2 cellular contexts compared by ENCODE assay signal in genomic region chr11:61567286-61568061, GRCh38.
TF ChIP-seq lines count a peak whose summit lies in the region.

No MANE protein-coding gene starts in this region.

TF ChIP-seq in IMR-90, 13 proteins besides CTCF, POLR2A, EP300 and RAD21:
- TF ChIP-seq RCOR1 (IDR thresholded peaks at IDR 0.05; ENCODE audit: insufficient replicate concordance, low read length) (peak; percentile 100), MXI1 (IDR thresholded peaks at IDR 0.05; ENCODE audit: borderline replicate concordance, low read depth, low read length) (peak; percentile 100), USF2 (IDR thresholded peaks at IDR 0.05; ENCODE audit: low read depth, low read length) (0 out of 2 replicates have a peak, but pooled peaks have one; percentile 4), MAZ (IDR thresholded peaks at IDR 0.05; ENCODE audit: borderline replicate concordance, low read depth, low read length) (peak; percentile 95), SMC3 (IDR thresholded peaks at IDR 0.05; ENCODE audit: low read depth, low read length) (peak; percentile 34), ELK1 (IDR thresholded peaks at IDR 0.05; ENCODE audit: borderline replicate concordance, low read depth, low read length) (no peak)

TF ChIP-seq in K562, 482 proteins besides CTCF, POLR2A, EP300 and RAD21 (continues in another document):
- TF ChIP-seq CHD7 (IDR thresholded peaks at IDR 0.05; ENCODE audit: low read depth, low read length) (no peak), SUPT5H (IDR thresholded peaks at IDR 0.05) (no peak), ZNF197 (CRISPR knock-in tag; IDR thresholded peaks at IDR 0.05; ENCODE audit: low read depth) (peak; percentile 99), SREBF1 (IDR thresholded peaks at IDR 0.05; ENCODE audit: borderline replicate concordance, low read depth, low read length) (peak; percentile 95), ELF2 (CRISPR knock-in tag; IDR thresholded peaks at IDR 0.05) (no peak), NCOA1 (IDR thresholded peaks at IDR 0.05; ENCODE audit: low read depth) (peak; percentile 100), SNRNP70 (optimal IDR thresholded peaks at IDR 0.05; ENCODE audit: low read depth, low read length) (no peak), SLC30A9 (CRISPR knock-in tag; IDR thresholded peaks at IDR 0.05) (no peak), CHD4 (IDR thresholded peaks at IDR 0.05; ENCODE audit: insufficient read depth, insufficient replicate concordance, low read depth, low read length, poor library complexity, severe bottlenecking) (no peak), ZNF217 (CRISPR knock-in tag; IDR thresholded peaks at IDR 0.05) (peak; percentile 92), ZFP30 (CRISPR knock-in tag; IDR thresholded peaks at IDR 0.05; ENCODE audit: borderline replicate concordance) (no peak), ZNF212 (CRISPR knock-in tag; IDR thresholded peaks at IDR 0.05) (0 out of 2 replicates have a peak, but pooled peaks have one; percentile 60), TEAD4 (IDR thresholded peaks at IDR 0.05; ENCODE audit: low read length) (peak; percentile 42; the same call in 1 of the 2 replicates), TEAD4 (CRISPR knock-in tag; IDR thresholded peaks at IDR 0.05; ENCODE audit: borderline replicate concordance) (peak; percentile 99), ZNF232 (CRISPR knock-in tag; IDR thresholded peaks at IDR 0.05) (peak; percentile 99), KLF1 (tag; IDR thresholded peaks at IDR 0.05) (no peak), ETV6 (IDR thresholded peaks at IDR 0.05; ENCODE audit: borderline replicate concordance in 1 of 2, low read depth in 2 of 2, low read length in 1 of 2) (no peak), ETV6 (CRISPR knock-in tag; IDR thresholded peaks at IDR 0.05; ENCODE audit: borderline replicate concordance) (peak; percentile 99), RREB1 (CRISPR knock-in tag; IDR thresholded peaks at IDR 0.05) (peak; percentile 48; the same call in 1 of the 2 replicates), SP2 (IDR thresholded peaks at IDR 0.05; ENCODE audit: extremely low read depth, low read depth, low read length, poor library complexity, severe bottlenecking) (no peak), ATF4 (CRISPR knock-in tag; IDR thresholded peaks at IDR 0.05) (peak; percentile 52; the same call in 1 of the 2 replicates), TBL1XR1 (IDR thresholded peaks at IDR 0.05; ENCODE audit: low read length in 2 of 2) (no peak), ARID2 (IDR thresholded peaks at IDR 0.05) (no peak), BACH1 (tag; IDR thresholded peaks at IDR 0.05) (peak; percentile 94), ZKSCAN3 (CRISPR knock-in tag; IDR thresholded peaks at IDR 0.05) (no peak), PHF21A (IDR thresholded peaks at IDR 0.05; ENCODE audit: borderline replicate concordance, low read depth) (no peak), CREB3L1 (IDR thresholded peaks at IDR 0.05; ENCODE audit: borderline replicate concordance, low read depth) (peak; percentile 78; the same call in 1 of the 2 replicates), SIN3B (IDR thresholded peaks at IDR 0.05; ENCODE audit: low read depth) (peak; percentile 22; the same call in 1 of the 2 replicates), ZNF436 (CRISPR knock-in tag; IDR thresholded peaks at IDR 0.05) (no peak), ZNF511 (CRISPR knock-in tag; IDR thresholded peaks at IDR 0.05) (peak; percentile 100), SRF (CRISPR knock-in tag; IDR thresholded peaks at IDR 0.05) (peak in 1 of 2 experiments; percentile 97; a peak in 2 of 4 replicates), CBX5 (IDR thresholded peaks at IDR 0.05; ENCODE audit: borderline replicate concordance, low read depth) (peak; percentile 52; the same call in 1 of the 2 replicates), RBM25 (IDR thresholded peaks at IDR 0.05; ENCODE audit: low read depth, low read length, severe bottlenecking) (no peak), ILK (tag; IDR thresholded peaks at IDR 0.05; ENCODE audit: borderline replicate concordance, low read depth) (no peak)
